ENCODE assay signal across 3 cellular contexts in genomic region chr12:571795-572531, GRCh38.
TF ChIP-seq lines count a peak whose summit lies in the region.

No MANE protein-coding gene starts in this region.

TF ChIP-seq in K562, 482 proteins besides CTCF, POLR2A, EP300 and RAD21:
- no peak for TF ChIP-seq ARID3B (CRISPR knock-in tag; IDR thresholded peaks at IDR 0.05; ENCODE audit: borderline replicate concordance)
- TF ChIP-seq, protein P1, sequence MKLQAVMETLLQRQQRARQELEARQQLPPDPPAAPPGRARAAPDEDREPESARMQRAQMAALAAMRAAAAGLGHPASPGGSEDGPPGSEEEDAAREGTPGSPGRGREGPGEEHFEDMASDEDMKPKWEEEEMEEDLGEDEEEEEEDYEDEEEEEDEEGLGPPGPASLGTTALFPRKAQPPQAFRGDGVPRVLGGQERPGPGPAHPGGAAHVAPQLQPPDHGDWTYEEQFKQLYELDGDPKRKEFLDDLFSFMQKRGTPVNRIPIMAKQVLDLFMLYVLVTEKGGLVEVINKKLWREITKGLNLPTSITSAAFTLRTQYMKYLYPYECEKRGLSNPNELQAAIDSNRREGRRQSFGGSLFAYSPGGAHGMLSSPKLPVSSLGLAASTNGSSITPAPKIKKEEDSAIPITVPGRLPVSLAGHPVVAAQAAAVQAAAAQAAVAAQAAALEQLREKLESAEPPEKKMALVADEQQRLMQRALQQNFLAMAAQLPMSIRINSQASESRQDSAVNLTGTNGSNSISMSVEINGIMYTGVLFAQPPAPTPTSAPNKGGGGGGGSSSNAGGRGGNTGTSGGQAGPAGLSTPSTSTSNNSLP (IDR thresholded peaks at IDR 0.05; ENCODE audit: borderline replicate concordance, low read depth, low read length) = no peak
- TF ChIP-seq EHMT2 (IDR thresholded peaks at IDR 0.05) = no peak
- no peak for TF ChIP-seq ZNF239 (CRISPR knock-in tag; IDR thresholded peaks at IDR 0.05)
- TF ChIP-seq HNRNPUL1 (IDR thresholded peaks at IDR 0.05; ENCODE audit: low read length) = no peak
- no peak for TF ChIP-seq TEAD2 (tag; IDR thresholded peaks at IDR 0.05)
- TF ChIP-seq FOXK2 (conservative IDR thresholded peaks at IDR 0.05 in 1 of 2, IDR thresholded peaks at IDR 0.05 in 1 of 2; ENCODE audit: low read depth in 2 of 2) = no peak
- no peak for TF ChIP-seq HNRNPL (IDR thresholded peaks at IDR 0.05; ENCODE audit: low read depth, low read length)
- no peak for TF ChIP-seq RUNX1 (IDR thresholded peaks at IDR 0.05; ENCODE audit: low read depth)
- no peak for TF ChIP-seq MCM3 (IDR thresholded peaks at IDR 0.05)
- no peak for TF ChIP-seq FIP1L1 (IDR thresholded peaks at IDR 0.05; ENCODE audit: low read depth, low read length, poor library complexity, severe bottlenecking)
- TF ChIP-seq GTF2F1 (IDR thresholded peaks at IDR 0.05; ENCODE audit: low read depth, low read length) = no peak
- no peak for TF ChIP-seq XRCC4 (IDR thresholded peaks at IDR 0.05; ENCODE audit: extremely low read depth, insufficient read depth, insufficient read length)

TF ChIP-seq in HepG2, 621 proteins besides CTCF, POLR2A, EP300 and RAD21 (continued from another document and continues in another):
- TF ChIP-seq, protein P2, sequence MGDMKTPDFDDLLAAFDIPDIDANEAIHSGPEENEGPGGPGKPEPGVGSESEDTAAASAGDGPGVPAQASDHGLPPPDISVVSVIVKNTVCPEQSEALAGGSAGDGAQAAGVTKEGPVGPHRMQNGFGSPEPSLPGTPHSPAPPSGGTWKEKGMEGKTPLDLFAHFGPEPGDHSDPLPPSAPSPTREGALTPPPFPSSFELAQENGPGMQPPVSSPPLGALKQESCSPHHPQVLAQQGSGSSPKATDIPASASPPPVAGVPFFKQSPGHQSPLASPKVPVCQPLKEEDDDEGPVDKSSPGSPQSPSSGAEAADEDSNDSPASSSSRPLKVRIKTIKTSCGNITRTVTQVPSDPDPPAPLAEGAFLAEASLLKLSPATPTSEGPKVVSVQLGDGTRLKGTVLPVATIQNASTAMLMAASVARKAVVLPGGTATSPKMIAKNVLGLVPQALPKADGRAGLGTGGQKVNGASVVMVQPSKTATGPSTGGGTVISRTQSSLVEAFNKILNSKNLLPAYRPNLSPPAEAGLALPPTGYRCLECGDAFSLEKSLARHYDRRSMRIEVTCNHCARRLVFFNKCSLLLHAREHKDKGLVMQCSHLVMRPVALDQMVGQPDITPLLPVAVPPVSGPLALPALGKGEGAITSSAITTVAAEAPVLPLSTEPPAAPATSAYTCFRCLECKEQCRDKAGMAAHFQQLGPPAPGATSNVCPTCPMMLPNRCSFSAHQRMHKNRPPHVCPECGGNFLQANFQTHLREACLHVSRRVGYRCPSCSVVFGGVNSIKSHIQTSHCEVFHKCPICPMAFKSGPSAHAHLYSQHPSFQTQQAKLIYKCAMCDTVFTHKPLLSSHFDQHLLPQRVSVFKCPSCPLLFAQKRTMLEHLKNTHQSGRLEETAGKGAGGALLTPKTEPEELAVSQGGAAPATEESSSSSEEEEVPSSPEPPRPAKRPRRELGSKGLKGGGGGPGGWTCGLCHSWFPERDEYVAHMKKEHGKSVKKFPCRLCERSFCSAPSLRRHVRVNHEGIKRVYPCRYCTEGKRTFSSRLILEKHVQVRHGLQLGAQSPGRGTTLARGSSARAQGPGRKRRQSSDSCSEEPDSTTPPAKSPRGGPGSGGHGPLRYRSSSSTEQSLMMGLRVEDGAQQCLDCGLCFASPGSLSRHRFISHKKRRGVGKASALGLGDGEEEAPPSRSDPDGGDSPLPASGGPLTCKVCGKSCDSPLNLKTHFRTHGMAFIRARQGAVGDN (CRISPR knock-in tag; IDR thresholded peaks at IDR 0.05) = peak; percentile 96
- TF ChIP-seq ZBED4 (CRISPR knock-in tag; IDR thresholded peaks at IDR 0.05; ENCODE audit: borderline replicate concordance) (no peak), RBAK (CRISPR knock-in tag; IDR thresholded peaks at IDR 0.05) (no peak), ZUFSP (CRISPR knock-in tag; IDR thresholded peaks at IDR 0.05; ENCODE audit: borderline replicate concordance) (no peak)

TF ChIP-seq in HEK293T, 16 proteins besides CTCF, POLR2A, EP300 and RAD21 (continued from another document):
- TF ChIP-seq LEF1 (IDR thresholded peaks at IDR 0.05; ENCODE audit: borderline replicate concordance) = no peak
- TF ChIP-seq ARNT (IDR thresholded peaks at IDR 0.05) = no peak
- no peak for TF ChIP-seq L3MBTL2 (conservative IDR thresholded peaks at IDR 0.05)
- TF ChIP-seq CTBP1 (IDR thresholded peaks at IDR 0.05; ENCODE audit: borderline replicate concordance) = no peak
- no peak for TF ChIP-seq HDGF (IDR thresholded peaks at IDR 0.05; ENCODE audit: borderline replicate concordance)
- no peak for TF ChIP-seq SP1 (IDR thresholded peaks at IDR 0.05)
- no peak for TF ChIP-seq FOXA1 (IDR thresholded peaks at IDR 0.05)
- no peak for TF ChIP-seq BHLHE40 (IDR thresholded peaks at IDR 0.05; ENCODE audit: borderline replicate concordance)
- TF ChIP-seq FOXK2 (IDR thresholded peaks at IDR 0.05) = no peak
- TF ChIP-seq, protein P3, sequence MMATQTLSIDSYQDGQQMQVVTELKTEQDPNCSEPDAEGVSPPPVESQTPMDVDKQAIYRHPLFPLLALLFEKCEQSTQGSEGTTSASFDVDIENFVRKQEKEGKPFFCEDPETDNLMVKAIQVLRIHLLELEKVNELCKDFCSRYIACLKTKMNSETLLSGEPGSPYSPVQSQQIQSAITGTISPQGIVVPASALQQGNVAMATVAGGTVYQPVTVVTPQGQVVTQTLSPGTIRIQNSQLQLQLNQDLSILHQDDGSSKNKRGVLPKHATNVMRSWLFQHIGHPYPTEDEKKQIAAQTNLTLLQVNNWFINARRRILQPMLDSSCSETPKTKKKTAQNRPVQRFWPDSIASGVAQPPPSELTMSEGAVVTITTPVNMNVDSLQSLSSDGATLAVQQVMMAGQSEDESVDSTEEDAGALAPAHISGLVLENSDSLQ (IDR thresholded peaks at IDR 0.05) = no peak
TF ChIP-seq in HEK293T: peak in this region for 0.
